Comparison of ENCODE assay signal across 18 cellular contexts in genomic region chr18:22254088-22254487, GRCh38.
DNase-seq lines count a peak whose midpoint lies in the region; FAIRE-seq and TF ChIP-seq lines count a peak whose summit lies in the region.
"Had no signal": no experiment of that assay in that cellular context is flagged by ENCODE, and none has a peak within 500 bp of the region (broad histone marks: within the 10 kb centered on the region; RNA-seq: fewer than 3 reads in every experiment).

No MANE protein-coding gene starts in this region.

- no peak for TF ChIP-seq EP300 in transverse colon (IDR thresholded peaks at IDR 0.05; ENCODE audit: low read depth)

- H4K20me1 ChIP-seq in endothelial cell of umbilical vein (replicated peaks; ENCODE audit: control insufficient read depth, extremely low read depth, insufficient read depth, low read length), result no peaks in the 10 kb centered on the region

- no peak overlapping the region for H3K4me2 ChIP-seq in endothelial cell of umbilical vein (ENCODE audit: insufficient read depth, low read length)

- dilution Hi-C loops in endothelial cell of umbilical vein (cut with MboI; ENCODE audit: extremely low pct_ligation_motif_present, low sequenced_read_pairs), result no loop called here

- H3K9ac ChIP-seq in endothelial cell of umbilical vein (replicated peaks; ENCODE audit: extremely low read depth, insufficient read depth, low read length) (no peak overlapping the region), mucosa of stomach (ENCODE audit: low read length) (peak overlapping the region; percentile 13)

- H3K4me1 ChIP-seq in endothelial cell of umbilical vein (ENCODE audit: control insufficient read depth, extremely low read depth, insufficient read depth, low read length) (peaks cover 12% of the 10 kb centered on the region), mucosa of stomach (ENCODE audit: control insufficient read depth, insufficient read depth, low read length) (peaks cover 19% of the 10 kb centered on the region), transverse colon (peaks cover 0 to 24% (median 12%) of the 10 kb centered on the region in 4 donors)
- H3K4me1 ChIP-seq: SJCRH30 had no signal

- WGBS in transverse colon (ENCODE audit: low coverage in 1 of 2), 2 donors, result 17 to 42% methylated on average over 1 to 11 of the region's 11 CpGs

- H3K36me3 ChIP-seq in endothelial cell of umbilical vein (ENCODE audit: control insufficient read depth in 2 of 2, extremely low read depth in 1 of 2, insufficient read depth in 2 of 2, low read length in 2 of 2) (no peaks in the 10 kb centered on the region), mucosa of stomach (ENCODE audit: control insufficient read depth, insufficient read depth, low read length) (no peaks in the 10 kb centered on the region), transverse colon (no peaks in the 10 kb centered on the region)
- H3K36me3 ChIP-seq: SJCRH30 had no signal

- in situ Hi-C loops in transverse colon (cut with MboI; ENCODE audit: low pct_ligation_motif_present in 1 of 4, low pct_unique_long_range_greater_than_20kb in 1 of 4, low sequenced_read_pairs in 3 of 4), result no loop called here

- DNase-seq in endothelial cell of umbilical vein (ENCODE audit: low read depth, low spot score) (no peak), transverse colon (peak; percentile 58), SIG-M5 (lab: John Stamatoyannopoulos, UW) (no peak), NCI-H2196 treated with DMSO at 0.1 percent for 48 hours (lab: John Stamatoyannopoulos, UW; ENCODE audit: unreplicated experiment) (no peak)
- no peak for DNase-seq in NK-92 treated with Interleukin-12 subunit alpha and Interleukin-12 subunit beta, amount 100 ng/mL, for 24 hours (lab: John Stamatoyannopoulos, UW)
- DNase-seq: Calu3; CD4-positive, alpha-beta T cell; DMS53; H7; IMR-90; Kasumi-1; NCI-H1105; NCI-H1694 treated with DMSO at 0.1 percent for 48 hours; NCI-H345; OCI-M1; SJCRH30 had no signal

- H3K9me1 ChIP-seq in endothelial cell of umbilical vein (replicated peaks; ENCODE audit: control insufficient read depth, extremely low read depth, insufficient read depth, low read length), result no peaks in the 10 kb centered on the region

- intact Hi-C loops in endothelial cell of umbilical vein (cut with micrococcal nuclease), result no loop called here
- intact Hi-C loops in transverse colon (cut with DNase I; ENCODE audit: low total_unique reads), result no loop called here

- CTCF ChIA-PET in endothelial cell of umbilical vein (lab: Charles Lee), result interaction anchor here (1.0 to 1.2 kb wide), 2 partner anchors 11 to 110 kb away, joined by 3 to 6 read pairs; no protein-coding TSS in a partner anchor

- H3K9me3 ChIP-seq in endothelial cell of umbilical vein (replicated peaks; ENCODE audit: control insufficient read depth, insufficient read depth, low read length) (no peaks in the 10 kb centered on the region), mucosa of stomach (ENCODE audit: control insufficient read depth, low read length) (no peaks in the 10 kb centered on the region), transverse colon (no peaks in the 10 kb centered on the region)
- H3K9me3 ChIP-seq: SJCRH30 had no signal

- no peak for TF ChIP-seq POLR2A in endothelial cell of umbilical vein (IDR thresholded peaks at IDR 0.05; ENCODE audit: low read depth, low read length)
- TF ChIP-seq POLR2A in transverse colon (IDR thresholded peaks at IDR 0.05), result peak; percentile 18

- TF ChIP-seq CTCF in VCaP (conservative IDR thresholded peaks at IDR 0.05) (no peak), endothelial cell of umbilical vein (IDR thresholded peaks at IDR 0.05; ENCODE audit: extremely low read depth in 1 of 2, insufficient read depth in 1 of 2, low read depth in 1 of 2, low read length in 2 of 2) (no peak), transverse colon (IDR thresholded peaks at IDR 0.05) (no peak)

- peak overlapping the region; percentile 83 for H3K27ac ChIP-seq in VCaP
- H3K27ac ChIP-seq in endothelial cell of umbilical vein (ENCODE audit: insufficient read depth, low read depth, low read length), result no peak overlapping the region
- peak overlapping the region; percentile 42 to 59 (median 58) for H3K27ac ChIP-seq in transverse colon
- H3K27ac ChIP-seq: SJCRH30 had no signal

- no peak overlapping the region for H3K4me3 ChIP-seq in endothelial cell of umbilical vein (replicated peaks in 1 of 3; ENCODE audit: insufficient read depth in 1 of 3, low read depth in 1 of 3, low read length in 3 of 3)
- H3K4me3 ChIP-seq in mucosa of stomach (ENCODE audit: low read length), result no peak overlapping the region
- H3K4me3 ChIP-seq in transverse colon, result no peak overlapping the region
- H3K4me3 ChIP-seq: SJCRH30 had no signal

- FAIRE-seq in endothelial cell of umbilical vein (lab: Jason Lieb, UNC), result no peak

- H3K79me2 ChIP-seq in endothelial cell of umbilical vein (ENCODE audit: control insufficient read depth, insufficient read depth, low read length), result no peaks in the 10 kb centered on the region

- POLR2A ChIA-PET in endothelial cell of umbilical vein (lab: Charles Lee), result no interaction called here

- H3K27me3 ChIP-seq in endothelial cell of umbilical vein (ENCODE audit: control insufficient read depth in 2 of 2, insufficient read depth in 2 of 2, low read length in 2 of 2) (peaks cover 4 to 6% of the 10 kb centered on the region in 2 experiments), mucosa of stomach (ENCODE audit: control insufficient read depth, insufficient read depth, low read length) (no peaks in the 10 kb centered on the region), transverse colon (no peaks in the 10 kb centered on the region)
- H3K27me3 ChIP-seq: SJCRH30 had no signal

- H2AFZ ChIP-seq in endothelial cell of umbilical vein (ENCODE audit: low read depth, low read length), result peak overlapping the region; percentile 29

- no TSS peak for BruUV-seq in endothelial cell of umbilical vein (replicated peaks; lab: Mats Ljungman, UMichigan)

TF ChIP-seq in endothelial cell of umbilical vein, 7 proteins besides CTCF, POLR2A, EP300 and RAD21:
- TF ChIP-seq MAX (IDR thresholded peaks at IDR 0.05; ENCODE audit: insufficient read depth, insufficient read length), result no peak
